ENCODE assay signal across 19 cellular contexts in genomic region chr5:111934511-111934910, GRCh38.
"Had no signal": no experiment of that assay in that cellular context is flagged by ENCODE, and none has a peak within 500 bp of the region (broad histone marks: within the 10 kb centered on the region; RNA-seq: fewer than 3 reads in every experiment).

No MANE protein-coding gene starts in this region.

- DNase-seq: activated CD4-positive, alpha-beta T cell treated with anti-CD3 and anti-CD28 coated beads, Interleukin-2, amount 50 U/mL, for 4 hours; activated CD8-positive, alpha-beta memory T cell treated with anti-CD3 and anti-CD28 coated beads for 24 hours; activated CD8-positive, alpha-beta memory T cell treated with anti-CD3 and anti-CD28 coated beads, Interleukin-2, amount 50 U/mL, for 4 hours; activated naive CD4-positive, alpha-beta T cell; activated T-cell treated with anti-CD3 and anti-CD28 coated beads, Interleukin-2, amount 50 U/mL, for 24 hours; amniotic stem cell; cerebellar nuclear complex; foreskin melanocyte; hippocampal formation; left ventricle myocardium superior; nucleus accumbens; posterior cingulate gyrus; stimulated activated CD4-positive, alpha-beta T cell treated with anti-CD3 and anti-CD28 coated beads, Interleukin-4, amount 100 ng/mL, for 1 hour; stimulated activated naive CD4-positive, alpha-beta T cell treated with Interleukin-2 at 50 U/mL for 16 hours had no signal

- FAIRE-seq: endometrium, islet of Langerhans had no signal

- ATAC-seq: left ventricle myocardium superior had no signal

- H3K27ac ChIP-seq: breast epithelium, thoracic aorta, vagina had no signal

- H3K9me3 ChIP-seq: breast epithelium, thoracic aorta, vagina had no signal

- H3K27me3 ChIP-seq: breast epithelium, vagina had no signal

- H3K36me3 ChIP-seq: breast epithelium, thoracic aorta, vagina had no signal

- H3K4me3 ChIP-seq: breast epithelium, thoracic aorta, vagina had no signal

- H3K4me1 ChIP-seq: breast epithelium, vagina had no signal
